ENCODE assay signal across 8 cellular contexts in the genomic region with DNA sequence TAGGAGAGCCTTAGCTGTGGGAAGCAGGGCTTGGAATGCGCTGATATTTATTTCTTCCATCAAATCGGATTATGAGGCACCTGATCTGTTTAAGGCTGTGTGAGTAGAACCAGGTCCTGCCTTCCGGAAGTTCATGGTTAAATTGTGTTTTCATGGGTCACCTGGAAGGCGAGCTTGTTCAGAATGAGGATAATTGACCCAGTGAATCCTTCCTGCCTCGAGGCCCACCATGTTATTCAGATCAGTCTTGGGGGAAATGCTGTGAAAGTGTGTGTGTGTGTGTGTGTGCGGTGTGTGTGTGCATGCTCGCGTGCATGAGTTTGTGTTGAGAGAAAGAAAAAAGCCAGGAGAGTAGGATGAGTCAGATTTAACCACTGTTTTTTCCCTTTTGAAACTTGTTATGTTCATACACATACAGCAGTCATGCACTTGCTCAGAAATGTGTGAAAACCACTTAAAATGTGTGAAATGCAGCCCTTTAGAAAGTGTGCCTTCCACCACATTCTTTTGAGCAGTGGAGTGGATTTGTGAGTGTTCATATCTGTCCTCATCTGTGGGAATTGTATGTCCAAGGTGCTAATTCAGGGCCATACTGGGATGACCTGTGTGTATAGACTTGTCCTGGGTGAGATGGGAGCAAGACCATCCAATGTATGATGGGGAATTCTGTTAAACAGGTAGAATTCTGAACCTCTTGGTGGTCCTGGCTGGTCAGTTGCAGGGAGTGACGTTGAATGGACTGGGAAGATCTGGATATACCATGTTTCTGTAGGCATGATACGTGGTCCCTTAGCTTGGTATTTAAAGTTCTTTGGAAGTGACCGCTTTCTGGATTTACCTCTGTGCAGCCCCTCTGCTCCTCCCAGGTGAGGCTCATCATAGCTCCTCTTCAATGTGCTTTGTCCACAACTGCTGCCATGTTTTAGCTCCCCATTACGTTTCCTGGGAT. TPM values are rescaled to one million over a fixed set of nuclear protein-coding genes. Genes with fewer than 3 reads are reported as not detected.
DNase-seq lines count a peak whose midpoint lies in the region; ATAC-seq and TF ChIP-seq lines count a peak whose summit lies in the region.

No MANE protein-coding gene starts in this region.

- no peak overlapping the region for H3K27ac ChIP-seq in thyroid gland

- ATAC-seq in HG02852 (IDR thresholded peaks at IDR 0.05; ENCODE audit: unreplicated experiment) (peak; percentile 47), T-helper 17 cell (peak; percentile 49), HG02763 (IDR thresholded peaks at IDR 0.05; ENCODE audit: unreplicated experiment) (no peak)

- WGBS in thyroid gland, 2 donors = 73% methylated on average over 12 of the region's 12 CpGs

- H3K4me3 Mint-ChIP-seq in T-helper 17 cell = no peak overlapping the region

- TF ChIP-seq CTCF in GM10266 (IDR thresholded peaks at IDR 0.05; ENCODE audit: control insufficient read depth, insufficient read depth, low read depth, missing control alignments) (no peak), fibroblast of mammary gland (conservative IDR thresholded peaks at IDR 0.05; ENCODE audit: control insufficient read depth, insufficient read depth, low read depth, low read length) (no peak), thyroid gland (IDR thresholded peaks at IDR 0.05) (no peak)

- intact Hi-C loops in thyroid gland (cut with DNase I) = no loop called here

- H3K27me3 ChIP-seq in thyroid gland = no peaks in the 10 kb centered on the region
- H3K27me3 ChIP-seq in H7 (ENCODE audit: control insufficient read depth, insufficient read depth, low read length) = no peaks in the 10 kb centered on the region

- peaks cover 9% of the 10 kb centered on the region for H3K36me3 Mint-ChIP-seq in T-helper 17 cell (ENCODE audit: low read depth)

- no peaks in the 10 kb centered on the region for H3K27me3 Mint-ChIP-seq in T-helper 17 cell

- TF ChIP-seq POLR2A in thyroid gland (IDR thresholded peaks at IDR 0.05) = no peak

- H3K4me3 ChIP-seq in fibroblast of mammary gland (ENCODE audit: control insufficient read depth, low read depth, low read length) (no peak overlapping the region), thyroid gland (replicated peaks in 1 of 3) (no peak overlapping the region), H7 (ENCODE audit: insufficient read depth, low read depth, low read length) (no peak overlapping the region)

- H3K9me3 ChIP-seq in T-helper 17 cell (ENCODE audit: control insufficient read depth, low read length, poor library complexity, severe bottlenecking) (no peaks in the 10 kb centered on the region), thyroid gland (no peaks in the 10 kb centered on the region)

- peak; percentile 63 for DNase-seq in GM10266 (ENCODE audit: extremely low spot score)
- no peak for DNase-seq in T-helper 17 cell
- peak; percentile 81 for DNase-seq in fibroblast of mammary gland (ENCODE audit: low read depth)
- no peak for DNase-seq in thyroid gland
- no peak for DNase-seq in H7
- no peak for DNase-seq in NCI-H446 treated with DMSO at 0.1 percent for 48 hours (lab: John Stamatoyannopoulos, UW)

- H3K4me1 ChIP-seq in thyroid gland = peaks cover 69 to 88% of the 10 kb centered on the region in 2 donors

- peaks cover 63% of the 10 kb centered on the region for H3K4me1 Mint-ChIP-seq in T-helper 17 cell

- no peaks in the 10 kb centered on the region for H3K36me3 ChIP-seq in thyroid gland
- H3K36me3 ChIP-seq in H7 (replicated peaks; ENCODE audit: control insufficient read depth, insufficient read depth, low read length) = no peaks in the 10 kb centered on the region; the same call in 1 of the 2 replicates

- no peak overlapping the region for H3K27ac Mint-ChIP-seq in T-helper 17 cell

RNA-seq across cellular contexts. Expression of a gene that starts 36.9 kb away (rescaled TPM):
- 10 to 100 TPM; 79.8 to 82.9 TPM for total RNA-seq in T-helper 17 cell
- 10 to 100 TPM; 33.6 to 66.5 (median 47.3) TPM for total RNA-seq in thyroid gland
- 29.2 and 30.8 TPM in 2 replicates for total RNA-seq in H7 (2014; rRNA removed; shearing (Covaris generic))

Comparison
In these comparisons a context has a peak if more than half of its experiments do, and no peak if none do; other contexts are left out.
1. DNase-seq: peak in GM10266 (single experiment) and fibroblast of mammary gland (single experiment); none in T-helper 17 cell (0 of 3), thyroid gland (0 of 2), H7 (single experiment) and NCI-H446 treated with DMSO at 0.1 percent for 48 hours (single experiment).